33 cellular contexts compared by ENCODE assay signal in the genomic region with DNA sequence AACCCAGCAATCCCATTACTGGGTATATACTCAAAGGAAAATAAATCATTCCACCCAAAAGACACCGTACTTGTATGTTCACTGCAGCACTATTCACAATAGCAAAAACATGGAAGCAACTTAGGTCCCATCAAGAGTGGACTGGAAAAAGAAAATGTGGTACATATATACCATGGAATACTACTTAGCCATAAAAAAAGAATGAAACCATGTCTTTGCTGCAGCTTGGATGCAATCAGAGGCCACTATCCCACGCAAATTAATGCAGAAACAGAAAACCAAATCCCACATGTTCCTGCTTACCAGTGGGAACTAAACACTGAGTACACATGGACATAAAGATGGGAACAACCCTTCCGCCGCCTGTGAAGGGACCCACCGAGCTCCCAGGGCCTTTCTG.
"Had no signal": no experiment of that assay in that cellular context is flagged by ENCODE, and none has a peak within 500 bp of the region (broad histone marks: within the 10 kb centered on the region; RNA-seq: fewer than 3 reads in every experiment).

No MANE protein-coding gene starts in this region.

- H3K4me3 ChIP-seq: adrenal gland, body of pancreas, breast epithelium, cardiac muscle cell had no signal

- ATAC-seq: activated naive CD4-positive, alpha-beta T cell treated with anti-CD3 and anti-CD28 coated beads, Interleukin-2, amount 50 U/mL, for 72 hours; activated naive CD8-positive, alpha-beta T cell treated with anti-CD3 and anti-CD28 coated beads, Interleukin-2, amount 50 U/mL, for 24 hours; activated T-cell treated with anti-CD3 and anti-CD28 coated beads, Interleukin-2, amount 50 U/mL, for 4 hours; activated T-cell treated with anti-CD3 and anti-CD28 coated beads, Interleukin-2, amount 50 U/mL, for 72 hours; activated T-helper 17 cell treated with anti-CD3 and anti-CD28 coated beads, Interleukin-2, amount 50 U/mL, for 72 hours; body of pancreas had no signal

- H3K36me3 ChIP-seq: adrenal gland, breast epithelium, cardiac muscle cell had no signal

- DNase-seq: activated effector memory CD4-positive, alpha-beta T cell treated with anti-CD3 and anti-CD28 coated beads, Interleukin-2, amount 50 U/mL, for 16 hours; activated effector memory CD4-positive, alpha-beta T cell treated with Interleukin-2 at 50 U/mL for 16 hours; activated gamma-delta T cell; activated gamma-delta T cell treated with Interleukin-2 at 50 U/mL for 16 hours; activated naive CD4-positive, alpha-beta T cell; activated naive CD4-positive, alpha-beta T cell treated with anti-CD3 and anti-CD28 coated beads for 36 hours; activated naive CD4-positive, alpha-beta T cell treated with anti-CD3 and anti-CD28 coated beads, Interleukin-2, amount 10 ng/mL, durations not matched to agents 7 days and 5 days; activated naive CD4-positive, alpha-beta T cell treated with anti-CD3 and anti-CD28 coated beads, Interleukin-2, amount 50 U/mL, for 16 hours; activated naive CD4-positive, alpha-beta T cell treated with Interleukin-2 at 50 U/mL for 16 hours; activated naive CD8-positive, alpha-beta T cell treated with anti-CD3 and anti-CD28 coated beads for 36 hours; activated naive CD8-positive, alpha-beta T cell treated with anti-CD3 and anti-CD28 coated beads, Interleukin-2, amount 10 ng/mL, durations not matched to agents 7 days and 5 days; activated naive CD8-positive, alpha-beta T cell treated with anti-CD3 and anti-CD28 coated beads, Interleukin-2, amount 50 U/mL, for 24 hours; activated T-cell treated with anti-CD3 and anti-CD28 coated beads, Interleukin-2, amount 50 U/mL, for 1 hour; activated T-cell treated with anti-CD3 and anti-CD28 coated beads, Interleukin-2, amount 50 U/mL, for 24 hours; activated T-cell treated with anti-CD3 and anti-CD28 coated beads, Interleukin-2, amount 50 U/mL, for 4 hours; activated T-cell treated with anti-CD3 and anti-CD28 coated beads, Interleukin-2, amount 50 U/mL, for 48 hours; activated T-cell treated with anti-CD3 and anti-CD28 coated beads, Interleukin-2, amount 50 U/mL, for 72 hours; adrenal gland; amniotic stem cell; amygdala; anterior cingulate cortex; aorta; body of pancreas; brain microvascular endothelial cell; caudate nucleus; central memory CD4-positive, alpha-beta T cell; cerebellar nuclear complex had no signal

- FAIRE-seq: astrocyte, bronchial epithelial cell had no signal

- H3K4me1 ChIP-seq: body of pancreas, breast epithelium had no signal

- H3K9me3 ChIP-seq: adrenal gland, body of pancreas, breast epithelium had no signal

- H3K27ac ChIP-seq: adrenal gland, body of pancreas, brain microvascular endothelial cell, breast epithelium, cardiac muscle cell had no signal

- H3K27me3 ChIP-seq: adrenal gland, body of pancreas, brain microvascular endothelial cell, breast epithelium, cardiac muscle cell had no signal
